Comparison of ENCODE assay signal across 1 cellular context in the genomic region with DNA sequence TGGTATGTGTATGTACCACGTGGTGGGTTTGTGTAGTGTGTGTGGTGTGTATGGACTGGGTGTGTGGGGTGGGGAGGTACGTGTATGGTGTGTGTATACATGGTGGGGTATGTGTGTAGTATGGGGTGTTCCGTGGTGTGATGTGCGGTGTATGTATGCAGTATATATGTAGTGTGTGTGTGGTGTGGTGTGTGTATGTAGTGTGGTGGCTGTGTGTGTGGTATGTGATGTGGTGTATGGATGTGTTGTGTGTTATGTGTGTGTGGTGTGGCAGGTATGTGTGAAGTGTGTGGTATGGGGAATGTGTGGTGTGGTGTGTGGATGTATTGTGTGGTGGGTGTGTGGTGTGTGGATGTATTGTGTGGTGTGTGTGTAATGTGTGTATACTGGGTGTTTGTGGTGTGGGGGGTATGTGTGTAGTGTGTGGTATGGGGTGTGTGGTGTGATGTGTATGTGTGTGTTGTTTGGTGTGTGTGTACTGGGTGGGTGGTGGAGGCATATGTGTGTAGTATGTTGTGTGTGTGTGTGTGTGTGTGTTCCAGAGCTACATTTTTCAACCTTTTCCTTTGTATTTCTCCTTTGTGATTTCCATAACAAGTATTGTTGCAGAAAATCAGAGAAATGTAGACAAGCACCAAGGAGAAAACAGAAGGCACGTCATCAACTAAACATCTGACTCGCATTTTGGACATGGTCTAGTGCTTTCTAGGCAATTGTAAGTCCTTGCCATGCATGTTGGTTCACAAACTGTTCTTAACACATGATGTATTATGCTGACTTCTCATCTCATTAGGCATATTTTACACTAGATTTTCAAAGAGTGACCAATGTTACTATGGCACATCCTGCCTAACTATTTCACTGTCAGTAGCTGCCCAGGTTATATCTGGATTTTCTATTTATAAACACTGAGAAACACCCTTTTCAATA.
TF ChIP-seq lines count a peak whose summit lies in the region.

No MANE protein-coding gene starts in this region.

TF ChIP-seq in HepG2, 621 proteins besides CTCF, POLR2A, EP300 and RAD21:
- TF ChIP-seq, protein P1, sequence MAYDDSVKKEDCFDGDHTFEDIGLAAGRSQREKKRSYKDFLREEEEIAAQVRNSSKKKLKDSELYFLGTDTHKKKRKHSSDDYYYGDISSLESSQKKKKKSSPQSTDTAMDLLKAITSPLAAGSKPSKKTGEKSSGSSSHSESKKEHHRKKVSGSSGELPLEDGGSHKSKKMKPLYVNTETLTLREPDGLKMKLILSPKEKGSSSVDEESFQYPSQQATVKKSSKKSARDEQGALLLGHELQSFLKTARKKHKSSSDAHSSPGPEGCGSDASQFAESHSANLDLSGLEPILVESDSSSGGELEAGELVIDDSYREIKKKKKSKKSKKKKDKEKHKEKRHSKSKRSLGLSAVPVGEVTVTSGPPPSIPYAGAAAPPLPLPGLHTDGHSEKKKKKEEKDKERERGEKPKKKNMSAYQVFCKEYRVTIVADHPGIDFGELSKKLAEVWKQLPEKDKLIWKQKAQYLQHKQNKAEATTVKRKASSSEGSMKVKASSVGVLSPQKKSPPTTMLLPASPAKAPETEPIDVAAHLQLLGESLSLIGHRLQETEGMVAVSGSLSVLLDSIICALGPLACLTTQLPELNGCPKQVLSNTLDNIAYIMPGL (CRISPR knock-in tag; IDR thresholded peaks at IDR 0.05; ENCODE audit: borderline replicate concordance in 1 of 2, low read depth in 1 of 2): no peak
- TF ChIP-seq, protein P2, sequence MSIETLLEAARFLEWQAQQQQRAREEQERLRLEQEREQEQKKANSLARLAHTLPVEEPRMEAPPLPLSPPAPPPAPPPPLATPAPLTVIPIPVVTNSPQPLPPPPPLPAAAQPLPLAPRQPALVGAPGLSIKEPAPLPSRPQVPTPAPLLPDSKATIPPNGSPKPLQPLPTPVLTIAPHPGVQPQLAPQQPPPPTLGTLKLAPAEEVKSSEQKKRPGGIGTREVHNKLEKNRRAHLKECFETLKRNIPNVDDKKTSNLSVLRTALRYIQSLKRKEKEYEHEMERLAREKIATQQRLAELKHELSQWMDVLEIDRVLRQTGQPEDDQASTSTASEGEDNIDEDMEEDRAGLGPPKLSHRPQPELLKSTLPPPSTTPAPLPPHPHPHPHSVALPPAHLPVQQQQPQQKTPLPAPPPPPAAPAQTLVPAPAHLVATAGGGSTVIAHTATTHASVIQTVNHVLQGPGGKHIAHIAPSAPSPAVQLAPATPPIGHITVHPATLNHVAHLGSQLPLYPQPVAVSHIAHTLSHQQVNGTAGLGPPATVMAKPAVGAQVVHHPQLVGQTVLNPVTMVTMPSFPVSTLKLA (IDR thresholded peaks at IDR 0.05): peak; percentile 91
